Comparison of ENCODE assay signal across 13 cellular contexts in the genomic region with DNA sequence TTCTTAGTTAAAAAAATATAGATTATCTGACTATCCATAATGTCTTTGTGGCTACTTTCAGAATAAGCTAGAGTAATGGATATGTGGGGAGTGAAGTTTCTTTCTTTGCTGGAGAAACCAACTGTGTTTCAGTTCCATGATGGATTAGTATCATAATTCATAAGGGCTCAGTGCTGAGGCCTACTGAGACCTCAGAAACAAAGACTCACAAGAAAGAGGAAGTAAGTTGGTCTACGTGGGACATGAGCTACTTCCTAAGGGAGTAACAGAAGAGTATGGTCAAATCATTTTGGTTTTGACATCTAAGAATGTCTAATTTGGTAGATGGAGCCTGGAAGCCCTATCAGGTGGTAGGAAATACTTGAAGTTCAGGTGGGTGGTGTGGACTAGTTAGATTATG.
A peak's percentile ranks its signal among the peaks of the same experiment; 100 is the strongest.
DNase-seq lines count a peak whose midpoint lies in the region; ATAC-seq and TF ChIP-seq lines count a peak whose summit lies in the region.
"Had no signal": no experiment of that assay in that cellular context is flagged by ENCODE, and none has a peak within 500 bp of the region (broad histone marks: within the 10 kb centered on the region; RNA-seq: fewer than 3 reads in every experiment).

No MANE protein-coding gene starts in this region.

- peak; percentile 83 for ATAC-seq in GM19397 (IDR thresholded peaks at IDR 0.05; ENCODE audit: unreplicated experiment)
- ATAC-seq in HG02885 (IDR thresholded peaks at IDR 0.05; ENCODE audit: poor library complexity, unreplicated experiment): peak; percentile 98

- no peaks in the 10 kb centered on the region for H3K27me3 ChIP-seq in WERI-Rb-1 (ENCODE audit: insufficient read depth, low read depth, severe bottlenecking)
- H3K27me3 ChIP-seq: thyroid gland had no signal

- H3K4me3 ChIP-seq in GM12864 (ENCODE audit: low read depth, low read length) (no peak overlapping the region), WERI-Rb-1 (ENCODE audit: low read depth, low read length) (no peak overlapping the region)
- H3K4me3 ChIP-seq: thyroid gland had no signal

- no peaks in the 10 kb centered on the region for H3K36me3 ChIP-seq in WERI-Rb-1
- H3K36me3 ChIP-seq: thyroid gland had no signal

- no peak overlapping the region for H3K27ac ChIP-seq in WERI-Rb-1
- H3K27ac ChIP-seq: C4-2B, thyroid gland had no signal

- no peaks in the 10 kb centered on the region for H3K9me3 ChIP-seq in WERI-Rb-1 (ENCODE audit: severe bottlenecking)
- H3K9me3 ChIP-seq: thyroid gland had no signal

- TF ChIP-seq CTCF in GM12864 (IDR thresholded peaks at IDR 0.05; ENCODE audit: low read depth, low read length, missing control alignments): no peak
- TF ChIP-seq CTCF in WERI-Rb-1 (IDR thresholded peaks at IDR 0.05; ENCODE audit: low read depth, low read length): no peak

- DNase-seq in GM12864 (ENCODE audit: low read depth) (peak; percentile 73), KG1 (lab: John Stamatoyannopoulos, UW) (peak; percentile 31), WERI-Rb-1 (no peak), mucosa of gallbladder (ENCODE audit: low spot score) (no peak), SK-N-DZ (ENCODE audit: low spot score) (no peak)
- DNase-seq in activated CD4-positive, alpha-beta T cell treated with anti-CD3 and anti-CD28 coated beads for 48 hours: no peak
- DNase-seq: activated CD4-positive, alpha-beta T cell treated with anti-CD3 and anti-CD28 coated beads, Interleukin-2, amount 50 U/mL, for 4 hours; immature natural killer cell; stimulated activated CD4-positive, alpha-beta T cell treated with anti-CD3 and anti-CD28 coated beads, Interleukin-4, amount 100 ng/mL, for 4 hours; thyroid gland had no signal

Comparison
In these comparisons a context has a peak if more than half of its experiments do, and no peak if none do; other contexts are left out.
1. DNase-seq: peak in GM12864 (single experiment) and KG1 (single experiment); none in activated CD4-positive, alpha-beta T cell treated with anti-CD3 and anti-CD28 coated beads for 48 hours (single experiment), WERI-Rb-1 (single experiment), mucosa of gallbladder (single experiment) and SK-N-DZ (single experiment).